In genomic region chr6:13273202-13273930, GRCh38 we compare ENCODE assay signal across 11 cellular contexts. TPM values are rescaled to one million over a fixed set of nuclear protein-coding genes. Genes with fewer than 3 reads are reported as not detected.
DNase-seq lines count a peak whose midpoint lies in the region; ATAC-seq, FAIRE-seq and TF ChIP-seq lines count a peak whose summit lies in the region.
"Had no signal": no experiment of that assay in that cellular context is flagged by ENCODE, and none has a peak within 500 bp of the region (broad histone marks: within the 10 kb centered on the region; RNA-seq: fewer than 3 reads in every experiment).

No MANE protein-coding gene starts in this region.

- H3K27ac ChIP-seq in CD4-positive, alpha-beta memory T cell (ENCODE audit: low read depth, low read length): no peak overlapping the region
- H3K27ac ChIP-seq in K562 (ENCODE audit: extremely low read depth, low read depth, low read length): peak overlapping the region; percentile 92
- peak overlapping the region; percentile 92 for H3K27ac ChIP-seq in neutrophil
- no peak overlapping the region for H3K27ac ChIP-seq in PC-3 (ENCODE audit: low read length)
- H3K27ac ChIP-seq: PC-9, thyroid gland had no signal

- no peaks in the 10 kb centered on the region for H3K36me3 ChIP-seq in CD4-positive, alpha-beta memory T cell (ENCODE audit: insufficient read depth, low read length)
- H3K36me3 ChIP-seq in K562 (ENCODE audit: control insufficient read depth, insufficient read depth, low read length) (peaks cover 27% of the 10 kb centered on the region), neutrophil (peaks cover 11% of the 10 kb centered on the region), PC-3 (ENCODE audit: low read depth, low read length) (no peaks in the 10 kb centered on the region)
- H3K36me3 ChIP-seq: thyroid gland had no signal

- no peak for TF ChIP-seq CTCF in K562 (IDR thresholded peaks at IDR 0.05 in 2 of 3, conservative IDR thresholded peaks at IDR 0.05 in 1 of 3; ENCODE audit: insufficient read depth in 2 of 3, low read depth in 1 of 3, low read length in 3 of 3)
- no peak for TF ChIP-seq CTCF in neutrophil (IDR thresholded peaks at IDR 0.05)
- TF ChIP-seq CTCF in PC-3 (conservative IDR thresholded peaks at IDR 0.05; ENCODE audit: low read depth, low read length): no peak

- no peaks in the 10 kb centered on the region for H3K9me2 ChIP-seq in PC-3 (replicated peaks; ENCODE audit: low read length)

- no peak for TF ChIP-seq RAD21 in K562 (CRISPR knock-in tag; conservative IDR thresholded peaks at IDR 0.05 in 1 of 2, IDR thresholded peaks at IDR 0.05 in 1 of 2)

- H3K27me3 ChIP-seq in CD4-positive, alpha-beta memory T cell (ENCODE audit: insufficient read depth, low read length): no peaks in the 10 kb centered on the region
- H3K27me3 ChIP-seq in K562 (ENCODE audit: control insufficient read depth in 2 of 2, insufficient read depth in 2 of 2, low read length in 2 of 2) (no peaks in the 10 kb centered on the region), neutrophil (no peaks in the 10 kb centered on the region), PC-3 (ENCODE audit: low read length) (0 out of 2 replicates have a peak, but pooled peaks cover 4% of the 10 kb centered on the region)
- H3K27me3 ChIP-seq: thyroid gland had no signal

- no peaks in the 10 kb centered on the region for H4K20me1 ChIP-seq in K562 (replicated peaks; ENCODE audit: control insufficient read depth, insufficient read depth, low read length)
- no peaks in the 10 kb centered on the region for H4K20me1 ChIP-seq in PC-3 (ENCODE audit: low read length)

- 0% methylated on average over 8 of the region's 10 CpGs for WGBS in K562 (ENCODE audit: insufficient coverage, low coverage, missing lambda C conversion rate)

- H3K4me1 ChIP-seq in CD4-positive, alpha-beta memory T cell (ENCODE audit: insufficient read depth, low read length): peaks cover 17% of the 10 kb centered on the region
- H3K4me1 ChIP-seq in K562 (replicated peaks in 1 of 2; ENCODE audit: control insufficient read depth in 2 of 2, insufficient read depth in 2 of 2, low read length in 2 of 2) (peaks cover 25 to 37% of the 10 kb centered on the region in 2 experiments), neutrophil (ENCODE audit: control insufficient read depth in 1 of 2, insufficient read depth in 1 of 2, low read depth in 1 of 2, low read length in 1 of 2) (peaks cover 73 to 79% of the 10 kb centered on the region in 2 experiments), PC-3 (ENCODE audit: insufficient read depth, low read length) (no peaks in the 10 kb centered on the region)
- H3K4me1 ChIP-seq: thyroid gland had no signal

- H3K4me2 ChIP-seq in K562 (ENCODE audit: insufficient read depth, low read length) (peak overlapping the region; percentile 89), PC-3 (ENCODE audit: low read length) (no peak overlapping the region)
- H3K4me2 ChIP-seq: PC-9 had no signal

- H2AFZ ChIP-seq in K562 (ENCODE audit: low read depth, low read length): peak overlapping the region; percentile 83
- H2AFZ ChIP-seq in PC-3 (ENCODE audit: low read length): no peak overlapping the region
- H2AFZ ChIP-seq: PC-9 had no signal

- FAIRE-seq in K562 (lab: Jason Lieb, UNC): peak; percentile 74

- in situ Hi-C loops in K562 (cut with MboI): no loop called here

- no peaks in the 10 kb centered on the region for H3F3A ChIP-seq in PC-3 (ENCODE audit: low read length, unreplicated experiment)

- peak overlapping the region in 5 of 7 donors; percentile 5 to 85 (median 19) for H3K27ac Mint-ChIP-seq in CD4-positive, alpha-beta memory T cell

- H3K36me3 Mint-ChIP-seq in CD4-positive, alpha-beta memory T cell: no peaks in the 10 kb centered on the region

- peaks cover 55% of the 10 kb centered on the region for H3K79me2 ChIP-seq in K562 (ENCODE audit: control insufficient read depth, insufficient read depth, low read length)
- no peaks in the 10 kb centered on the region for H3K79me2 ChIP-seq in PC-3 (ENCODE audit: low read length)

- H3K27me3 Mint-ChIP-seq in CD4-positive, alpha-beta memory T cell: no peaks in the 10 kb centered on the region

- H3K9me3 Mint-ChIP-seq in CD4-positive, alpha-beta memory T cell: no peaks in the 10 kb centered on the region

- peak overlapping the region in 7 of 8 donors; percentile 77 to 86 (median 84) for H3K4me3 Mint-ChIP-seq in CD4-positive, alpha-beta memory T cell

- POLR2A ChIA-PET in CD4-positive, alpha-beta memory T cell (lab: Charles Lee; ENCODE audit: partially characterized antibody): no interaction called here
- POLR2A ChIA-PET in K562 (lab: Yijun Ruan, JAX): interaction anchor here (1.1 to 2.5 kb wide), 4 partner anchors 9 to 25 kb away, joined by 3 to 29 read pairs (median 4); no protein-coding TSS in a partner anchor
- POLR2A ChIA-PET in PC-3 (lab: Charles Lee; ENCODE audit: unreplicated experiment): no interaction called here

- intact Hi-C loops in CD4-positive, alpha-beta memory T cell (cut with micrococcal nuclease): no loop called here
- intact Hi-C loops in K562 (cut with micrococcal nuclease): no loop called here
- intact Hi-C loops in PC-3 (cut with micrococcal nuclease): no loop called here

- peak; percentile 34; the same call in 1 of the 2 replicates for TF ChIP-seq POLR2A in K562 (conservative IDR thresholded peaks at IDR 0.05)

- peak; percentile 77; the same call in 1 of the 2 replicates for TF ChIP-seq EP300 in K562 (IDR thresholded peaks at IDR 0.05; ENCODE audit: low read length)

- peaks cover 3% of the 10 kb centered on the region for H3K9me1 ChIP-seq in K562 (ENCODE audit: control insufficient read depth, insufficient read depth, low read length)

- H3K4me1 Mint-ChIP-seq in CD4-positive, alpha-beta memory T cell: peaks cover 12 to 36% (median 19%) of the 10 kb centered on the region in 4 donors

- H3K9ac ChIP-seq in K562 (ENCODE audit: insufficient read depth in 1 of 2, low read depth in 2 of 2, low read length in 2 of 2) (peak overlapping the region; percentile 73 to 87; a peak in 3 of 4 replicates), PC-3 (ENCODE audit: low read length) (no peak overlapping the region)

- ATAC-seq in HG03025 (IDR thresholded peaks at IDR 0.05; ENCODE audit: low FRiP score, unreplicated experiment) (peak; percentile 13), K562 (peak; percentile 44), PC-3 (no peak)

- BruUV-seq in K562 (replicated peaks; lab: Mats Ljungman, UMichigan): TSS peak; percentile 86
- no TSS peak for BruUV-seq in PC-3 (replicated peaks; lab: Mats Ljungman, UMichigan)

- no peaks in the 10 kb centered on the region for H3K9me3 ChIP-seq in CD4-positive, alpha-beta memory T cell (ENCODE audit: control insufficient read depth in 1 of 2, low read length in 2 of 2)
- H3K9me3 ChIP-seq in K562 (replicated peaks; ENCODE audit: control insufficient read depth, insufficient read depth, low read depth, low read length) (no peaks in the 10 kb centered on the region), neutrophil (no peaks in the 10 kb centered on the region), PC-3 (ENCODE audit: low read length) (no peaks in the 10 kb centered on the region)
- H3K9me3 ChIP-seq: thyroid gland had no signal

- CTCF ChIA-PET in CD4-positive, alpha-beta memory T cell (lab: Charles Lee; ENCODE audit: partially characterized antibody): no interaction called here
- CTCF ChIA-PET in K562 (lab: Yijun Ruan, JAX; ENCODE audit: low intra/inter-chr PET ratio) (no interaction called here), PC-3 (lab: Charles Lee) (no interaction called here)

- no peak for DNase-seq in CD4-positive, alpha-beta memory T cell
- DNase-seq in K562 (ENCODE audit: extremely low read depth in 1 of 4, low spot score in 3 of 4): peak; percentile 35 to 79 (median 50)
- no peak for DNase-seq in iPS-NIHi11 (ENCODE audit: low spot score)
- DNase-seq in middle frontal gyrus (ENCODE audit: extremely low spot score, low spot score): no peak
- no peak for DNase-seq in effector CD8-positive, alpha-beta T cell (lab: John Stamatoyannopoulos, UW)
- no peak for DNase-seq in PC-3
- DNase-seq: NCI-H2029, PC-9 had no signal

- H3K4me3 ChIP-seq in CD4-positive, alpha-beta memory T cell (ENCODE audit: low read length in 2 of 2): peak overlapping the region in 1 of 2 donors; percentile 45
- H3K4me3 ChIP-seq in K562: peak overlapping the region; percentile 47
- H3K4me3 ChIP-seq in neutrophil (ENCODE audit: low read depth in 1 of 2, low read length in 1 of 2): peak overlapping the region; percentile 75 to 76
- no peak overlapping the region for H3K4me3 ChIP-seq in PC-3 (ENCODE audit: low read length)
- H3K4me3 ChIP-seq: PC-9, thyroid gland had no signal

TF ChIP-seq in K562, 482 proteins besides CTCF, POLR2A, EP300 and RAD21 (continues in another document):
- TF ChIP-seq KDM5B (IDR thresholded peaks at IDR 0.05; ENCODE audit: insufficient replicate concordance, low read depth, low read length): peak; percentile 39
- TF ChIP-seq SNRNP70 (optimal IDR thresholded peaks at IDR 0.05; ENCODE audit: low read depth, low read length): no peak
- peak in 1 of 3 experiments; percentile 53 for TF ChIP-seq YY1 (IDR thresholded peaks at IDR 0.05; ENCODE audit: borderline replicate concordance in 1 of 3, control insufficient read depth in 1 of 3, extremely low read depth in 1 of 3, insufficient read depth in 3 of 3, insufficient read length in 1 of 3, insufficient replicate concordance in 2 of 3, low read depth in 1 of 3, low read length in 2 of 3)
- no peak for TF ChIP-seq POLR3G (IDR thresholded peaks at IDR 0.05; ENCODE audit: extremely low read depth, insufficient read length, insufficient replicate concordance)

RNA-seq across cellular contexts. Expression of gene TBC1D7, which starts 55.0 kb away (rescaled TPM):
- total RNA-seq in CD4-positive, alpha-beta memory T cell: 10 to 100 TPM; 12.6 to 13.2 TPM
- polyA plus RNA-seq in CD4-positive, alpha-beta memory T cell: 10 to 100 TPM; 16.2 to 24.5 TPM
- total RNA-seq in K562 (2011; cell fraction: chromatin; rRNA removed; ENCODE audit: low replicate concordance): 88.3 and 95.2 TPM in 2 replicates
- total RNA-seq in K562 (2011; cell fraction: nucleolus; rRNA removed): 51.5 and 54.2 TPM in 2 replicates
- total RNA-seq in K562 (2011; cell fraction: nucleoplasm; rRNA removed): 88.9 and 141 TPM in 2 replicates
- total RNA-seq in K562 (2014; rRNA removed) (49.4 and 56.9 TPM in 2 replicates), K562 (2014; rRNA removed; fragmentation: Illumina TruSeq; extraction: Trizol) (61.1 and 64.2 TPM in 2 replicates), K562 (2015; rRNA removed; fragmentation: Illumina TruSeq; extraction: Trizol) (48.4 and 49.8 TPM in 2 replicates), K562 (2021) (51.8 and 59.4 TPM in 2 replicates), PC-3 (2014; rRNA removed) (16.9 and 18.5 TPM in 2 replicates)
- polyA plus RNA-seq in K562 (2011; rRNA removed) (107 and 108 TPM in 2 replicates), K562 (2014; fragmentation: Illumina TruSeq; extraction: Trizol) (71.0 and 72.2 TPM in 2 replicates), K562 (2014; fragmentation: Nextera tagmentation; extraction: Ambion mirVana) (10 to 100 TPM; 74.5 to 86.8 TPM), K562 (2014; rRNA removed) (55.2 and 59.5 TPM in 2 replicates)
- polyA plus RNA-seq in K562 (2011; cell fraction: cytosol; rRNA removed): 40.2 and 54.9 TPM in 2 replicates
- 48.4 and 66.4 TPM in 2 replicates for polyA plus RNA-seq in K562 (2011; cell fraction: nucleus; rRNA removed)
- polyA plus RNA-seq in K562 (2012): 57.0 and 64.2 TPM in 2 replicates
- polyA minus RNA-seq in K562 (2011; rRNA and poly(A)+ RNA removed): 60.0 and 78.8 TPM in 2 replicates
- polyA minus RNA-seq in K562 (2011; cell fraction: cytosol; rRNA and poly(A)+ RNA removed): 16.2 and 25.4 TPM in 2 replicates
- 29.8 and 53.8 TPM in 2 replicates for polyA minus RNA-seq in K562 (2011; cell fraction: nucleus; rRNA and poly(A)+ RNA removed)

Comparison
In these comparisons a context has a peak if more than half of its experiments do, and no peak if none do; other contexts are left out.
1. DNase-seq: peak in K562 (4 of 4); none in CD4-positive, alpha-beta memory T cell (0 of 5), iPS-NIHi11 (single experiment), middle frontal gyrus (single experiment), effector CD8-positive, alpha-beta T cell (single experiment) and PC-3 (single experiment).
2. H3K27ac ChIP-seq: peak in K562 (single experiment) and neutrophil (single experiment); none in CD4-positive, alpha-beta memory T cell (single experiment) and PC-3 (single experiment).